25 cellular contexts compared by ENCODE assay signal in genomic region chr12:109589691-109590245, GRCh38.
"Had no signal": no experiment of that assay in that cellular context is flagged by ENCODE, and none has a peak within 500 bp of the region (broad histone marks: within the 10 kb centered on the region; RNA-seq: fewer than 3 reads in every experiment).

No MANE protein-coding gene starts in this region.

- H3K27me3 Mint-ChIP-seq: activated B cell treated with CpG ODN at 0.5 μM for 24 hours; activated CD4-positive, alpha-beta T cell treated with anti-CD3 and anti-CD28 coated beads, Interleukin-2, amount 10 ng/mL, durations not matched to agents 24 days and 14 days; activated CD8-positive, alpha-beta memory T cell treated with anti-CD3 and anti-CD28 coated beads, Interleukin-2, amount 10 ng/mL, durations not matched to agents 7 days and 5 days; activated naive CD8-positive, alpha-beta T cell treated with anti-CD3 and anti-CD28 coated beads, Interleukin-2, amount 50 U/mL, for 24 hours; activated T-cell treated with anti-CD3 and anti-CD28 coated beads, Interleukin-2, amount 50 U/mL, for 24 hours; central memory CD8-positive, alpha-beta T cell had no signal

- H3K27me3 ChIP-seq: ascending aorta, body of pancreas had no signal

- H3K9me3 ChIP-seq: ascending aorta, body of pancreas had no signal

- H3K4me1 Mint-ChIP-seq: activated B cell treated with CpG ODN at 0.5 μM for 24 hours had no signal

- H3K9me3 Mint-ChIP-seq: activated B cell treated with CpG ODN at 0.5 μM for 24 hours; activated CD4-positive, alpha-beta T cell treated with anti-CD3 and anti-CD28 coated beads, Interleukin-2, amount 10 ng/mL, durations not matched to agents 24 days and 14 days; activated naive CD4-positive, alpha-beta T cell treated with anti-CD3 and anti-CD28 coated beads, Interleukin-2, amount 50 U/mL, for 72 hours; activated naive CD8-positive, alpha-beta T cell treated with anti-CD3 and anti-CD28 coated beads, Interleukin-2, amount 50 U/mL, for 24 hours; activated T-cell treated with anti-CD3 and anti-CD28 coated beads, Interleukin-2, amount 50 U/mL, for 24 hours; activated T-helper 1 cell treated with anti-CD3 and anti-CD28 coated beads, Interleukin-12 subunit alpha, Interleukin-12 subunit beta, Interleukin-2, Interleukin-4 antibody, amounts not matched to agents 30 ng/mL and 10 ng/mL and 1 ng/mL, durations not matched to agents 14 hours and 24 hours and 36 hours; central memory CD8-positive, alpha-beta T cell; T-helper 1 cell treated with Interleukin-12 subunit alpha and Interleukin-12 subunit beta and Interleukin-4 antibody, amounts not matched to agents 30 μg/mL and 1 μg/mL, for 36 hours had no signal

- H3K4me1 ChIP-seq: ascending aorta, body of pancreas had no signal

- H3K4me3 ChIP-seq: ascending aorta, body of pancreas, SK-N-MC had no signal

- H3K27ac ChIP-seq: ascending aorta, body of pancreas, SK-N-MC had no signal

- DNase-seq: activated B cell treated with CpG ODN at 0.5 μM for 24 hours; activated CD4-positive, alpha-beta T cell treated with anti-CD3 and anti-CD28 coated beads for 1 hour; activated CD4-positive, alpha-beta T cell treated with anti-CD3 and anti-CD28 coated beads, Interleukin-2, amount 10 ng/mL, durations not matched to agents 24 days and 14 days; activated CD4-positive, alpha-beta T cell treated with anti-CD3 and anti-CD28 coated beads, Interleukin-2, amount 50 U/mL, for 48 hours; activated CD8-positive, alpha-beta memory T cell treated with anti-CD3 and anti-CD28 coated beads, Interleukin-2, amount 10 ng/mL, durations not matched to agents 7 days and 5 days; activated effector memory CD4-positive, alpha-beta T cell treated with Interleukin-2 at 50 U/mL for 16 hours; activated naive CD4-positive, alpha-beta T cell treated with Interleukin-2 at 50 U/mL for 16 hours; activated naive CD8-positive, alpha-beta T cell treated with anti-CD3 and anti-CD28 coated beads, Interleukin-2, amount 50 U/mL, for 24 hours; activated T-cell treated with anti-CD3 and anti-CD28 coated beads, Interleukin-2, amount 50 U/mL, for 24 hours; amniotic stem cell; body of pancreas; KG1; NCI-H1092; NCI-H1417 treated with DMSO at 0.1 percent for 48 hours; NCI-H1694; NCI-H2029 treated with DMSO at 0.1 percent for 48 hours; NCI-H510A treated with DMSO at 0.1 percent for 48 hours; NCI-H748 treated with DMSO at 0.1 percent for 48 hours had no signal

- H3K4me3 Mint-ChIP-seq: activated B cell treated with CpG ODN at 0.5 μM for 24 hours; activated CD4-positive, alpha-beta T cell treated with anti-CD3 and anti-CD28 coated beads, Interleukin-2, amount 10 ng/mL, durations not matched to agents 24 days and 14 days; activated CD8-positive, alpha-beta memory T cell treated with anti-CD3 and anti-CD28 coated beads, Interleukin-2, amount 10 ng/mL, durations not matched to agents 7 days and 5 days; activated naive CD8-positive, alpha-beta T cell treated with anti-CD3 and anti-CD28 coated beads, Interleukin-2, amount 50 U/mL, for 24 hours; activated T-cell treated with anti-CD3 and anti-CD28 coated beads, Interleukin-2, amount 50 U/mL, for 24 hours; activated T-helper 1 cell treated with anti-CD3 and anti-CD28 coated beads, Interleukin-12 subunit alpha, Interleukin-12 subunit beta, Interleukin-2, Interleukin-4 antibody, amounts not matched to agents 30 ng/mL and 10 ng/mL and 1 ng/mL, durations not matched to agents 14 hours and 24 hours and 36 hours; central memory CD8-positive, alpha-beta T cell; T-helper 1 cell treated with Interleukin-12 subunit alpha and Interleukin-12 subunit beta and Interleukin-4 antibody, amounts not matched to agents 30 μg/mL and 1 μg/mL, for 36 hours had no signal

- H3K27ac Mint-ChIP-seq: activated B cell treated with CpG ODN at 0.5 μM for 24 hours; activated CD4-positive, alpha-beta T cell treated with anti-CD3 and anti-CD28 coated beads, Interleukin-2, amount 10 ng/mL, durations not matched to agents 24 days and 14 days; activated CD8-positive, alpha-beta memory T cell treated with anti-CD3 and anti-CD28 coated beads, Interleukin-2, amount 10 ng/mL, durations not matched to agents 7 days and 5 days; activated naive CD8-positive, alpha-beta T cell treated with anti-CD3 and anti-CD28 coated beads, Interleukin-2, amount 50 U/mL, for 24 hours; activated T-cell treated with anti-CD3 and anti-CD28 coated beads, Interleukin-2, amount 50 U/mL, for 24 hours; activated T-helper 1 cell treated with anti-CD3 and anti-CD28 coated beads, Interleukin-12 subunit alpha, Interleukin-12 subunit beta, Interleukin-2, Interleukin-4 antibody, amounts not matched to agents 30 ng/mL and 10 ng/mL and 1 ng/mL, durations not matched to agents 14 hours and 24 hours and 36 hours; T-helper 1 cell treated with Interleukin-12 subunit alpha and Interleukin-12 subunit beta and Interleukin-4 antibody, amounts not matched to agents 30 μg/mL and 1 μg/mL, for 36 hours had no signal

- H3K36me3 Mint-ChIP-seq: activated naive CD4-positive, alpha-beta T cell treated with anti-CD3 and anti-CD28 coated beads, Interleukin-2, amount 50 U/mL, for 72 hours had no signal

- ATAC-seq: activated CD8-positive, alpha-beta memory T cell treated with anti-CD3 and anti-CD28 coated beads, Interleukin-2, amount 10 ng/mL, durations not matched to agents 7 days and 5 days; activated naive CD4-positive, alpha-beta T cell treated with anti-CD3 and anti-CD28 coated beads, Interleukin-2, amount 50 U/mL, for 72 hours; activated naive CD8-positive, alpha-beta T cell treated with anti-CD3 and anti-CD28 coated beads, Interleukin-2, amount 50 U/mL, for 24 hours; body of pancreas; Right ventricle myocardium inferior had no signal
